Comparison of ENCODE assay signal across 8 cellular contexts in the genomic region with DNA sequence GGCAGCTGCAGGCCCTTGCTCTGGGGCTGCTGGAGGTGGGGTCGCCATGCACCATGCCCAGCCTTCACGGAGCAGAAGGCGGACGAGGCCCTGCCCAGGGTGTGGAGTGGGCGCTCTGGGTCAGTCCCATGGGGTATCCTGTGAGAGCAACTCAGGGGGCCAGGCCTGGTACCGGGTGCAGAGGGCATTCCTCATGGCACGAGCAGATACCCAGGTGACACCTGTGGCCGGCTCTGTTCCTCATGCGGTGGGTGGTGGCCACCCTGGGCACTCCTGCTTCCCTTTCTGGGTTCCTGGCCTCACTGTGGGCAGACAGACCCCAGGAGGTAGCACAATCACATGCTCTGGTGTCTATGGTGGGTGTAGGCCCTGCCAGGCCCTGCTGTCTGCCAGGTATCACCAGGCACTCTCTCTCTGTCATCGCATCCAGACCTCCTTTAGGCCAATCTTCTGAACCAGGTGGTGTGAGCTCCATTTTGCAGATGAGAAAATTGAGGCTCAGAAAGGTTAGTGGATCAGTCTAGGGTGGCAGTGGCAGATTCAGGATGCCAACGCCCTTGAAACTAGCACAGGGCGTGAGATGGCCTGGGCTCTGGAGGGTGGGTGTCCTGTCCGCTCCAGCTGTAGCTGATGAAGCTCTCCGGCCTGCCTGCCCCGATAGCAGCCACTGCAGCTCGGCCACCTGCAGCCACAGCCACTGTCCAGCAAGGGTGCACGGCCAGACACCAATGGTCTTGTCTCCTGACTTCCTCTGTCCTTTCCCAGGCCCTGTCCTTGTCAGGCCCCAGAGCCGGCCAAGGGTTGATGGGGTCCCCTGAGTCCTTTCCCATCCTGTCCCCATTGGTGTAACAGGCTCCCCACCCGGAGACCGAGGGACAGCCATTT. TPM values are rescaled to one million over a fixed set of nuclear protein-coding genes. Genes with fewer than 3 reads are reported as not detected.
DNase-seq lines count a peak whose midpoint lies in the region; ATAC-seq and TF ChIP-seq lines count a peak whose summit lies in the region.

No MANE protein-coding gene starts in this region.

- no peak for TF ChIP-seq CTCF in smooth muscle cell (IDR thresholded peaks at IDR 0.05; ENCODE audit: borderline replicate concordance, insufficient read depth, poor library complexity, severe bottlenecking)
- no peak for TF ChIP-seq CTCF in GM10266 (IDR thresholded peaks at IDR 0.05; ENCODE audit: control insufficient read depth, insufficient read depth, low read depth, missing control alignments)

- H3K36me3 ChIP-seq in GM23248 (ENCODE audit: low read depth) (no peaks in the 10 kb centered on the region), smooth muscle cell (ENCODE audit: low read depth) (no peaks in the 10 kb centered on the region)

- no peaks in the 10 kb centered on the region for H3K9me2 ChIP-seq in GM23248 (ENCODE audit: insufficient read depth)

- no peaks in the 10 kb centered on the region for H3K9me3 Mint-ChIP-seq in activated CD4-positive, alpha-beta memory T cell treated with anti-CD3 and anti-CD28 coated beads, Interleukin-2, amount 10 ng/mL, durations not matched to agents 7 days and 5 days

- H3K4me3 Mint-ChIP-seq in activated CD4-positive, alpha-beta memory T cell treated with anti-CD3 and anti-CD28 coated beads, Interleukin-2, amount 10 ng/mL, durations not matched to agents 7 days and 5 days: no peak overlapping the region

- H3K9ac ChIP-seq in GM23248 (peak overlapping the region; percentile 74), smooth muscle cell (ENCODE audit: low read depth) (peak overlapping the region; percentile 65)

- H3K27me3 ChIP-seq in GM23248 (replicated peaks; ENCODE audit: insufficient read depth) (no peaks in the 10 kb centered on the region), smooth muscle cell (ENCODE audit: low read depth) (no peaks in the 10 kb centered on the region)

- CTCF ChIA-PET in activated CD4-positive, alpha-beta memory T cell treated with anti-CD3 and anti-CD28 coated beads, Interleukin-2, amount 10 ng/mL, durations not matched to agents 7 days and 5 days (lab: Charles Lee): interaction anchor here (0.8 to 12.2 kb wide), 2 partner anchors 12 to 246 kb away, joined by 3 to 210 read pairs; a partner anchor contains a TSS

- H3K27ac Mint-ChIP-seq in activated CD4-positive, alpha-beta memory T cell treated with anti-CD3 and anti-CD28 coated beads, Interleukin-2, amount 10 ng/mL, durations not matched to agents 7 days and 5 days: peak overlapping the region; percentile 47

- H3K4me2 ChIP-seq in GM23248 (ENCODE audit: unreplicated experiment): peak overlapping the region; percentile 26
- peak overlapping the region; percentile 74 for H3K4me2 ChIP-seq in smooth muscle cell

- H4K20me1 ChIP-seq in GM23248 (ENCODE audit: insufficient read depth): no peaks in the 10 kb centered on the region
- peaks cover 88% of the 10 kb centered on the region for H4K20me1 ChIP-seq in smooth muscle cell (ENCODE audit: low read depth)

- DNase-seq in GM23248: no peak
- DNase-seq in activated CD4-positive, alpha-beta memory T cell treated with anti-CD3 and anti-CD28 coated beads, Interleukin-2, amount 10 ng/mL, durations not matched to agents 7 days and 5 days: no peak
- peak; percentile 18 for DNase-seq in left cardiac atrium
- no peak for DNase-seq in smooth muscle cell (lab: John Stamatoyannopoulos, UW; ENCODE audit: unreplicated experiment)
- DNase-seq in RKO (ENCODE audit: low spot score): no peak
- no peak for DNase-seq in GM10266 (ENCODE audit: extremely low spot score)
- no peak for DNase-seq in SW480 (ENCODE audit: low spot score)
- no peak for DNase-seq in NCI-H1694 (lab: John Stamatoyannopoulos, UW)

- H3K79me2 ChIP-seq in GM23248 (ENCODE audit: insufficient read depth) (peaks cover 61% of the 10 kb centered on the region), smooth muscle cell (ENCODE audit: low read depth) (peaks cover 48% of the 10 kb centered on the region)

- H3K36me3 Mint-ChIP-seq in activated CD4-positive, alpha-beta memory T cell treated with anti-CD3 and anti-CD28 coated beads, Interleukin-2, amount 10 ng/mL, durations not matched to agents 7 days and 5 days (ENCODE audit: low read depth): peaks cover 10% of the 10 kb centered on the region

- intact Hi-C loops in left cardiac atrium (cut with DNase I): no loop called here

- peak in 1 of 2 donors; percentile 1 for ATAC-seq in left cardiac atrium

- H3K9me3 ChIP-seq in GM23248 (ENCODE audit: low read depth) (no peaks in the 10 kb centered on the region), smooth muscle cell (replicated peaks; ENCODE audit: low read depth) (no peaks in the 10 kb centered on the region)

- WGBS in GM23248 (ENCODE audit: low coverage in 1 of 2, low lambda C conversion rate in 2 of 2, missing lambda C conversion rate in 2 of 2), 2 experiments: 91 to 92% methylated on average over 20 of the region's 20 CpGs
- 92% methylated on average over 20 of the region's 20 CpGs for WGBS in smooth muscle cell (ENCODE audit: low lambda C conversion rate)

- peaks cover 47% of the 10 kb centered on the region for H3K4me1 Mint-ChIP-seq in activated CD4-positive, alpha-beta memory T cell treated with anti-CD3 and anti-CD28 coated beads, Interleukin-2, amount 10 ng/mL, durations not matched to agents 7 days and 5 days

- in situ Hi-C loops in GM23248 (cut with MboI): no loop called here

- H3K4me3 ChIP-seq in GM23248 (no peak overlapping the region), smooth muscle cell (no peak overlapping the region)

- H3K4me1 ChIP-seq in GM23248 (ENCODE audit: insufficient read depth): peaks cover 32% of the 10 kb centered on the region
- H3K4me1 ChIP-seq in smooth muscle cell (ENCODE audit: low read depth): peaks cover 17% of the 10 kb centered on the region

- POLR2A ChIA-PET in activated CD4-positive, alpha-beta memory T cell treated with anti-CD3 and anti-CD28 coated beads, Interleukin-2, amount 10 ng/mL, durations not matched to agents 7 days and 5 days (lab: Charles Lee): interaction anchor here (1.6 to 12.2 kb wide), 2 partner anchors 13 to 16 kb away, joined by 3 to 143 read pairs; a partner anchor contains a TSS

- H3K27ac ChIP-seq in GM23248: peak overlapping the region; percentile 65; the same call in 1 of the 2 replicates
- H3K27ac ChIP-seq in smooth muscle cell (ENCODE audit: low read depth): peak overlapping the region; percentile 67

- H3F3A ChIP-seq in GM23248 (ENCODE audit: insufficient read depth): peaks cover 12% of the 10 kb centered on the region; the same call in 1 of the 2 replicates
- H3F3A ChIP-seq in smooth muscle cell (ENCODE audit: low read depth): no peaks in the 10 kb centered on the region

- no peaks in the 10 kb centered on the region for H3K27me3 Mint-ChIP-seq in activated CD4-positive, alpha-beta memory T cell treated with anti-CD3 and anti-CD28 coated beads, Interleukin-2, amount 10 ng/mL, durations not matched to agents 7 days and 5 days

- no peak overlapping the region for H2AFZ ChIP-seq in GM23248
- H2AFZ ChIP-seq in smooth muscle cell (ENCODE audit: low read depth): no peak overlapping the region

RNA-seq across cellular contexts. Expression of a gene that starts 15.1 kb away (rescaled TPM):
- total RNA-seq in GM23248 (2014; rRNA removed; shearing (Covaris generic)): 50.7 and 62.7 TPM in 2 replicates
- polyA plus RNA-seq in GM23248 (2016; fragmentation: Nextera tagmentation; extraction: Ambion mirVana) (21.4 and 23.9 TPM in 2 replicates), smooth muscle cell (30.7 and 52.0 TPM in 2 replicates)
- total RNA-seq in activated CD4-positive, alpha-beta memory T cell treated with anti-CD3 and anti-CD28 coated beads, Interleukin-2, amount 10 ng/mL, durations not matched to agents 7 days and 5 days: 100 to 1,000 TPM; 141 to 143 TPM
- total RNA-seq in left cardiac atrium (10 to 100 TPM; 80.2 to 91.8 TPM), smooth muscle cell (32.2 and 42.1 TPM in 2 replicates)

RNA-seq across cellular contexts. Expression of a gene that starts 19.1 kb away (rescaled TPM):
- total RNA-seq in GM23248 (2014; rRNA removed; shearing (Covaris generic)): 2.7 and 10.7 TPM in 2 replicates
- polyA plus RNA-seq in GM23248 (2016; fragmentation: Nextera tagmentation; extraction: Ambion mirVana) (31.5 and 34.5 TPM in 2 replicates), smooth muscle cell (667 and 755 TPM in 2 replicates)
- total RNA-seq in activated CD4-positive, alpha-beta memory T cell treated with anti-CD3 and anti-CD28 coated beads, Interleukin-2, amount 10 ng/mL, durations not matched to agents 7 days and 5 days: 1 to 10 TPM; 3.5 to 4.1 TPM
- total RNA-seq in left cardiac atrium (10 to 100 TPM; 11.0 to 15.2 TPM), smooth muscle cell (403 and 490 TPM in 2 replicates)

RNA-seq across cellular contexts. Expression of a gene that starts 29.2 kb away (rescaled TPM):
- not detected in 2 replicates for total RNA-seq in GM23248 (2014; rRNA removed; shearing (Covaris generic))
- polyA plus RNA-seq in GM23248 (2016; fragmentation: Nextera tagmentation; extraction: Ambion mirVana) (not detected in 2 replicates), smooth muscle cell (11.1 and 20.0 TPM in 2 replicates)
- under 1 TPM; 0.30 to 0.38 TPM for total RNA-seq in activated CD4-positive, alpha-beta memory T cell treated with anti-CD3 and anti-CD28 coated beads, Interleukin-2, amount 10 ng/mL, durations not matched to agents 7 days and 5 days
- total RNA-seq in left cardiac atrium (under 1 TPM in 1 of 2 donors, not detected in 1; 0.21 TPM), smooth muscle cell (4.7 and 5.6 TPM in 2 replicates)

Comparison
In these comparisons a context has a peak if more than half of its experiments do, and no peak if none do; other contexts are left out.
1. RNA of a gene that starts 19.1 kb away (total RNA-seq): 403 to 490 TPM in smooth muscle cell; 11.0 to 15.2 TPM in left cardiac atrium, 2.7 to 10.7 TPM in GM23248 and 3.5 to 4.1 TPM in activated CD4-positive, alpha-beta memory T cell treated with anti-CD3 and anti-CD28 coated beads, Interleukin-2, amount 10 ng/mL, durations not matched to agents 7 days and 5 days; every median in the first group is over 10 times any median in the second.